ENCODE assay signal across 22 cellular contexts in genomic region chr5:65065112-65065511, GRCh38.
"Had no signal": no experiment of that assay in that cellular context is flagged by ENCODE, and none has a peak within 500 bp of the region (broad histone marks: within the 10 kb centered on the region; RNA-seq: fewer than 3 reads in every experiment).

No MANE protein-coding gene starts in this region.

- ATAC-seq: foreskin keratinocyte; left cardiac atrium; natural killer cell treated with Interleukin-12 subunit alpha and Interleukin-12 subunit beta and Interleukin-15 and Interleukin-18, amount 100 ng/mL, for 72 hours; pancreas; right cardiac atrium had no signal

- H3K9me3 ChIP-seq: left ventricle myocardium inferior, lower lobe of right lung, pancreas, stomach, thoracic aorta, transverse colon had no signal

- DNase-seq: dermis blood vessel endothelial cell; foreskin keratinocyte; head of caudate nucleus; kidney; left cardiac atrium; left ventricle myocardium inferior; lower lobe of right lung; midbrain; occipital lobe; pancreas; right cardiac atrium; small intestine; stimulated activated CD4-positive, alpha-beta T cell treated with anti-CD3 and anti-CD28 coated beads, Interleukin-12 subunit alpha, Interleukin-12 subunit beta, amount 100 ng/mL, for 4 hours; stimulated activated naive CD4-positive, alpha-beta T cell; stomach; substantia nigra; transverse colon had no signal

- H3K27ac Mint-ChIP-seq: memory B cell; natural killer cell treated with Interleukin-12 subunit alpha and Interleukin-12 subunit beta and Interleukin-15 and Interleukin-18, amount 100 ng/mL, for 72 hours; progenitor cell of endocrine pancreas had no signal

- H3K27ac ChIP-seq: foreskin keratinocyte, hepatocyte, left ventricle myocardium inferior, lower lobe of right lung, pancreas, stomach, transverse colon had no signal

- H3K36me3 Mint-ChIP-seq: memory B cell; natural killer cell treated with Interleukin-12 subunit alpha and Interleukin-12 subunit beta and Interleukin-15 and Interleukin-18, amount 100 ng/mL, for 72 hours had no signal

- H3K4me1 ChIP-seq: pancreas had no signal

- H3K9me3 Mint-ChIP-seq: memory B cell; natural killer cell treated with Interleukin-12 subunit alpha and Interleukin-12 subunit beta and Interleukin-15 and Interleukin-18, amount 100 ng/mL, for 72 hours had no signal

- H3K4me3 ChIP-seq: hepatocyte, left ventricle myocardium inferior, lower lobe of right lung, pancreas, stomach, thoracic aorta, transverse colon had no signal

- H3K4me2 ChIP-seq: hepatocyte had no signal

- H2AFZ ChIP-seq: hepatocyte had no signal

- H3K27me3 Mint-ChIP-seq: memory B cell, progenitor cell of endocrine pancreas had no signal

- H3K79me2 ChIP-seq: hepatocyte had no signal

- H3K4me3 Mint-ChIP-seq: memory B cell; natural killer cell treated with Interleukin-12 subunit alpha and Interleukin-12 subunit beta and Interleukin-15 and Interleukin-18, amount 100 ng/mL, for 72 hours had no signal

- H3K36me3 ChIP-seq: left ventricle myocardium inferior, lower lobe of right lung, pancreas, stomach, thoracic aorta, transverse colon had no signal
